In genomic region chr2:234679766-234680687, GRCh38 we compare ENCODE assay signal across 1 cellular context.
TF ChIP-seq lines count a peak whose summit lies in the region.

No MANE protein-coding gene starts in this region.

TF ChIP-seq in HepG2, 621 proteins besides CTCF, POLR2A, EP300 and RAD21 (continued from another document and continues in another):
- TF ChIP-seq SKI (IDR thresholded peaks at IDR 0.05; ENCODE audit: partially characterized antibody) (peak; percentile 97), ZNF781 (CRISPR knock-in tag; IDR thresholded peaks at IDR 0.05; ENCODE audit: borderline replicate concordance, not compliant biosample characterization) (peak; percentile 34), ZMYM2 (CRISPR knock-in tag; IDR thresholded peaks at IDR 0.05) (no peak), ATF7-NPFF (CRISPR knock-in tag; IDR thresholded peaks at IDR 0.05; ENCODE audit: low read depth) (no peak), THAP11 (CRISPR knock-in tag; IDR thresholded peaks at IDR 0.05) (peak; percentile 80), MYC (CRISPR knock-in tag; IDR thresholded peaks at IDR 0.05; ENCODE audit: borderline replicate concordance) (peak; percentile 90), TBL1XR1 (IDR thresholded peaks at IDR 0.05; ENCODE audit: borderline replicate concordance, low read length, partially characterized antibody) (peak; percentile 95), KLF6 (CRISPR knock-in tag; IDR thresholded peaks at IDR 0.05) (0 out of 2 replicates have a peak, but pooled peaks have one; percentile 57), TFDP2 (CRISPR knock-in tag; IDR thresholded peaks at IDR 0.05) (peak; percentile 58), ZNF562 (CRISPR knock-in tag; IDR thresholded peaks at IDR 0.05; ENCODE audit: borderline replicate concordance) (no peak), RXRA (CRISPR knock-in tag; IDR thresholded peaks at IDR 0.05) (peak; percentile 99), ZBTB38 (CRISPR knock-in tag; IDR thresholded peaks at IDR 0.05) (peak; percentile 81), XRCC5 (optimal IDR thresholded peaks at IDR 0.05; ENCODE audit: low read length) (peak; percentile 66), GTF3A (CRISPR knock-in tag; conservative IDR thresholded peaks at IDR 0.05) (no peak), SAP130 (CRISPR knock-in tag; IDR thresholded peaks at IDR 0.05; ENCODE audit: low read depth) (peak; percentile 83), HDAC6 (IDR thresholded peaks at IDR 0.05; ENCODE audit: low read depth, low read length) (no peak), SSRP1 (CRISPR knock-in tag; IDR thresholded peaks at IDR 0.05) (peak; percentile 93; the same call in 1 of the 2 replicates), NFATC3 (CRISPR knock-in tag; IDR thresholded peaks at IDR 0.05) (no peak), ZBTB37 (CRISPR knock-in tag; IDR thresholded peaks at IDR 0.05) (no peak), ZNF792 (CRISPR knock-in tag; IDR thresholded peaks at IDR 0.05) (peak; percentile 43; the same call in 1 of the 2 replicates), ZFP37 (CRISPR knock-in tag; IDR thresholded peaks at IDR 0.05; ENCODE audit: borderline replicate concordance) (peak; percentile 94), CEBPG (CRISPR knock-in tag; IDR thresholded peaks at IDR 0.05) (peak; percentile 81), MIXL1 (CRISPR knock-in tag; IDR thresholded peaks at IDR 0.05) (peak; percentile 72), ZNF841 (CRISPR knock-in tag; IDR thresholded peaks at IDR 0.05; ENCODE audit: borderline replicate concordance) (no peak), NFIC (IDR thresholded peaks at IDR 0.05; ENCODE audit: low read length) (peak; percentile 91), LCORL (IDR thresholded peaks at IDR 0.05) (no peak), LCORL (CRISPR knock-in tag; IDR thresholded peaks at IDR 0.05) (peak; percentile 58; the same call in 1 of the 2 replicates), ZSCAN25 (CRISPR knock-in tag; IDR thresholded peaks at IDR 0.05) (peak; percentile 54), ZNF563 (CRISPR knock-in tag; IDR thresholded peaks at IDR 0.05) (no peak; the same call in 1 of the 2 replicates), ZNF382 (CRISPR knock-in tag; IDR thresholded peaks at IDR 0.05; ENCODE audit: borderline replicate concordance) (no peak)
- TF ChIP-seq, protein P1, sequence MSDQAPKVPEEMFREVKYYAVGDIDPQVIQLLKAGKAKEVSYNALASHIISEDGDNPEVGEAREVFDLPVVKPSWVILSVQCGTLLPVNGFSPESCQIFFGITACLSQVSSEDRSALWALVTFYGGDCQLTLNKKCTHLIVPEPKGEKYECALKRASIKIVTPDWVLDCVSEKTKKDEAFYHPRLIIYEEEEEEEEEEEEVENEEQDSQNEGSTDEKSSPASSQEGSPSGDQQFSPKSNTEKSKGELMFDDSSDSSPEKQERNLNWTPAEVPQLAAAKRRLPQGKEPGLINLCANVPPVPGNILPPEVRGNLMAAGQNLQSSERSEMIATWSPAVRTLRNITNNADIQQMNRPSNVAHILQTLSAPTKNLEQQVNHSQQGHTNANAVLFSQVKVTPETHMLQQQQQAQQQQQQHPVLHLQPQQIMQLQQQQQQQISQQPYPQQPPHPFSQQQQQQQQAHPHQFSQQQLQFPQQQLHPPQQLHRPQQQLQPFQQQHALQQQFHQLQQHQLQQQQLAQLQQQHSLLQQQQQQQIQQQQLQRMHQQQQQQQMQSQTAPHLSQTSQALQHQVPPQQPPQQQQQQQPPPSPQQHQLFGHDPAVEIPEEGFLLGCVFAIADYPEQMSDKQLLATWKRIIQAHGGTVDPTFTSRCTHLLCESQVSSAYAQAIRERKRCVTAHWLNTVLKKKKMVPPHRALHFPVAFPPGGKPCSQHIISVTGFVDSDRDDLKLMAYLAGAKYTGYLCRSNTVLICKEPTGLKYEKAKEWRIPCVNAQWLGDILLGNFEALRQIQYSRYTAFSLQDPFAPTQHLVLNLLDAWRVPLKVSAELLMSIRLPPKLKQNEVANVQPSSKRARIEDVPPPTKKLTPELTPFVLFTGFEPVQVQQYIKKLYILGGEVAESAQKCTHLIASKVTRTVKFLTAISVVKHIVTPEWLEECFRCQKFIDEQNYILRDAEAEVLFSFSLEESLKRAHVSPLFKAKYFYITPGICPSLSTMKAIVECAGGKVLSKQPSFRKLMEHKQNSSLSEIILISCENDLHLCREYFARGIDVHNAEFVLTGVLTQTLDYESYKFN (CRISPR knock-in tag; conservative IDR thresholded peaks at IDR 0.05) = peak; percentile 94
- TF ChIP-seq, protein P2, sequence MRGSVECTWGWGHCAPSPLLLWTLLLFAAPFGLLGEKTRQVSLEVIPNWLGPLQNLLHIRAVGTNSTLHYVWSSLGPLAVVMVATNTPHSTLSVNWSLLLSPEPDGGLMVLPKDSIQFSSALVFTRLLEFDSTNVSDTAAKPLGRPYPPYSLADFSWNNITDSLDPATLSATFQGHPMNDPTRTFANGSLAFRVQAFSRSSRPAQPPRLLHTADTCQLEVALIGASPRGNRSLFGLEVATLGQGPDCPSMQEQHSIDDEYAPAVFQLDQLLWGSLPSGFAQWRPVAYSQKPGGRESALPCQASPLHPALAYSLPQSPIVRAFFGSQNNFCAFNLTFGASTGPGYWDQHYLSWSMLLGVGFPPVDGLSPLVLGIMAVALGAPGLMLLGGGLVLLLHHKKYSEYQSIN (CRISPR knock-in tag; IDR thresholded peaks at IDR 0.05; ENCODE audit: borderline replicate concordance) = no peak
- TF ChIP-seq, protein P3, sequence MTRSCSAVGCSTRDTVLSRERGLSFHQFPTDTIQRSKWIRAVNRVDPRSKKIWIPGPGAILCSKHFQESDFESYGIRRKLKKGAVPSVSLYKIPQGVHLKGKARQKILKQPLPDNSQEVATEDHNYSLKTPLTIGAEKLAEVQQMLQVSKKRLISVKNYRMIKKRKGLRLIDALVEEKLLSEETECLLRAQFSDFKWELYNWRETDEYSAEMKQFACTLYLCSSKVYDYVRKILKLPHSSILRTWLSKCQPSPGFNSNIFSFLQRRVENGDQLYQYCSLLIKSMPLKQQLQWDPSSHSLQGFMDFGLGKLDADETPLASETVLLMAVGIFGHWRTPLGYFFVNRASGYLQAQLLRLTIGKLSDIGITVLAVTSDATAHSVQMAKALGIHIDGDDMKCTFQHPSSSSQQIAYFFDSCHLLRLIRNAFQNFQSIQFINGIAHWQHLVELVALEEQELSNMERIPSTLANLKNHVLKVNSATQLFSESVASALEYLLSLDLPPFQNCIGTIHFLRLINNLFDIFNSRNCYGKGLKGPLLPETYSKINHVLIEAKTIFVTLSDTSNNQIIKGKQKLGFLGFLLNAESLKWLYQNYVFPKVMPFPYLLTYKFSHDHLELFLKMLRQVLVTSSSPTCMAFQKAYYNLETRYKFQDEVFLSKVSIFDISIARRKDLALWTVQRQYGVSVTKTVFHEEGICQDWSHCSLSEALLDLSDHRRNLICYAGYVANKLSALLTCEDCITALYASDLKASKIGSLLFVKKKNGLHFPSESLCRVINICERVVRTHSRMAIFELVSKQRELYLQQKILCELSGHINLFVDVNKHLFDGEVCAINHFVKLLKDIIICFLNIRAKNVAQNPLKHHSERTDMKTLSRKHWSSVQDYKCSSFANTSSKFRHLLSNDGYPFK (CRISPR knock-in tag; IDR thresholded peaks at IDR 0.05; ENCODE audit: borderline replicate concordance) = no peak
- TF ChIP-seq, protein P4, sequence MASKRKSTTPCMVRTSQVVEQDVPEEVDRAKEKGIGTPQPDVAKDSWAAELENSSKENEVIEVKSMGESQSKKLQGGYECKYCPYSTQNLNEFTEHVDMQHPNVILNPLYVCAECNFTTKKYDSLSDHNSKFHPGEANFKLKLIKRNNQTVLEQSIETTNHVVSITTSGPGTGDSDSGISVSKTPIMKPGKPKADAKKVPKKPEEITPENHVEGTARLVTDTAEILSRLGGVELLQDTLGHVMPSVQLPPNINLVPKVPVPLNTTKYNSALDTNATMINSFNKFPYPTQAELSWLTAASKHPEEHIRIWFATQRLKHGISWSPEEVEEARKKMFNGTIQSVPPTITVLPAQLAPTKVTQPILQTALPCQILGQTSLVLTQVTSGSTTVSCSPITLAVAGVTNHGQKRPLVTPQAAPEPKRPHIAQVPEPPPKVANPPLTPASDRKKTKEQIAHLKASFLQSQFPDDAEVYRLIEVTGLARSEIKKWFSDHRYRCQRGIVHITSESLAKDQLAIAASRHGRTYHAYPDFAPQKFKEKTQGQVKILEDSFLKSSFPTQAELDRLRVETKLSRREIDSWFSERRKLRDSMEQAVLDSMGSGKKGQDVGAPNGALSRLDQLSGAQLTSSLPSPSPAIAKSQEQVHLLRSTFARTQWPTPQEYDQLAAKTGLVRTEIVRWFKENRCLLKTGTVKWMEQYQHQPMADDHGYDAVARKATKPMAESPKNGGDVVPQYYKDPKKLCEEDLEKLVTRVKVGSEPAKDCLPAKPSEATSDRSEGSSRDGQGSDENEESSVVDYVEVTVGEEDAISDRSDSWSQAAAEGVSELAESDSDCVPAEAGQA (IDR thresholded peaks at IDR 0.05; ENCODE audit: low read depth) = peak; percentile 59; the same call in 1 of the 2 replicates
- TF ChIP-seq, protein P4 (CRISPR knock-in tag; IDR thresholded peaks at IDR 0.05; ENCODE audit: borderline replicate concordance) = no peak
- TF ChIP-seq, protein P5, sequence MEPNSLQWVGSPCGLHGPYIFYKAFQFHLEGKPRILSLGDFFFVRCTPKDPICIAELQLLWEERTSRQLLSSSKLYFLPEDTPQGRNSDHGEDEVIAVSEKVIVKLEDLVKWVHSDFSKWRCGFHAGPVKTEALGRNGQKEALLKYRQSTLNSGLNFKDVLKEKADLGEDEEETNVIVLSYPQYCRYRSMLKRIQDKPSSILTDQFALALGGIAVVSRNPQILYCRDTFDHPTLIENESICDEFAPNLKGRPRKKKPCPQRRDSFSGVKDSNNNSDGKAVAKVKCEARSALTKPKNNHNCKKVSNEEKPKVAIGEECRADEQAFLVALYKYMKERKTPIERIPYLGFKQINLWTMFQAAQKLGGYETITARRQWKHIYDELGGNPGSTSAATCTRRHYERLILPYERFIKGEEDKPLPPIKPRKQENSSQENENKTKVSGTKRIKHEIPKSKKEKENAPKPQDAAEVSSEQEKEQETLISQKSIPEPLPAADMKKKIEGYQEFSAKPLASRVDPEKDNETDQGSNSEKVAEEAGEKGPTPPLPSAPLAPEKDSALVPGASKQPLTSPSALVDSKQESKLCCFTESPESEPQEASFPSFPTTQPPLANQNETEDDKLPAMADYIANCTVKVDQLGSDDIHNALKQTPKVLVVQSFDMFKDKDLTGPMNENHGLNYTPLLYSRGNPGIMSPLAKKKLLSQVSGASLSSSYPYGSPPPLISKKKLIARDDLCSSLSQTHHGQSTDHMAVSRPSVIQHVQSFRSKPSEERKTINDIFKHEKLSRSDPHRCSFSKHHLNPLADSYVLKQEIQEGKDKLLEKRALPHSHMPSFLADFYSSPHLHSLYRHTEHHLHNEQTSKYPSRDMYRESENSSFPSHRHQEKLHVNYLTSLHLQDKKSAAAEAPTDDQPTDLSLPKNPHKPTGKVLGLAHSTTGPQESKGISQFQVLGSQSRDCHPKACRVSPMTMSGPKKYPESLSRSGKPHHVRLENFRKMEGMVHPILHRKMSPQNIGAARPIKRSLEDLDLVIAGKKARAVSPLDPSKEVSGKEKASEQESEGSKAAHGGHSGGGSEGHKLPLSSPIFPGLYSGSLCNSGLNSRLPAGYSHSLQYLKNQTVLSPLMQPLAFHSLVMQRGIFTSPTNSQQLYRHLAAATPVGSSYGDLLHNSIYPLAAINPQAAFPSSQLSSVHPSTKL (CRISPR knock-in tag; IDR thresholded peaks at IDR 0.05) = peak; percentile 98
